ENCODE assay signal across 8 cellular contexts in the genomic region with DNA sequence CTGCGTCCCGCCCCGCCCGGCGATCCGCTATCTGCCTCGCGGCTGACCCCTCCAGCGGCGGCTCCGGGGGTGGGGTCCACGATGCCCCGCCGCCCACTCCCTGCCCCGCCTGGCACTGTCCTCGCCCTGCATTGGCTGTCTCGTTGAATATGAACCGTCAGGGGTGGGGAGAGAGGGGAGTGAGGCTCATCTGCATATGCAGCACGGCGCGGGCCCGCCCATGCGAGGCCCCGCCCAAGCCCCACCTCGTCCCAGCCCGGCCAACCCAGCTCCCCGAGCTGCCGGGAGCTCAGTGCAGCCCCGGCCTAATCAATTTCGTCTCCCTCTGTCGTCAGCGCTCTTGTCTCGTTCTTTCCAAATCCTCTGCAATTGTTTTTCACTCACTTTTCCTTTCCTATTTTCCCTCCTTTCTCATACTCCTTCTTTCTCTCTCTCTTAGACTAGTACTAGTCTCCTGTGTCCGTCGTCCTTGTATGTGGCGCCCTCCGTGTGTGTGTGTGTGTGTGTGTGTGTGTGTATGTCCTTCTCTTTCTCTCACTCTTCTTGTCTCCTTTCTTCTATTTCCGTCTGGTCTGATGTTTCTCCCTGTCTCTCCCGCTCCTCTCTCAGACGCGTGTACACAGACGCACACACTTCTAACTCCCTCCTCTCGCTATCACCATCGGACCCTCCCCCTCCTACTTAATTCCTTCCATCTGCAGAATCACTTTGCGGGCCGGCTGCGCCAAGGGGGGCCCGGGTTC. TPM values are rescaled to one million over a fixed set of nuclear protein-coding genes. Genes with fewer than 3 reads are reported as not detected.
A peak's percentile ranks its signal among the peaks of the same experiment; 100 is the strongest.
DNase-seq lines count a peak whose midpoint lies in the region; ATAC-seq, FAIRE-seq and TF ChIP-seq lines count a peak whose summit lies in the region.

No MANE protein-coding gene starts in this region.

- no peak for TF ChIP-seq POLR2A in GM12892 (IDR thresholded peaks at IDR 0.05; ENCODE audit: low read depth, low read length)

- peaks cover 17% of the 10 kb centered on the region for H3K4me1 ChIP-seq in upper lobe of right lung

- H3K36me3 ChIP-seq in upper lobe of right lung, result no peaks in the 10 kb centered on the region

- H3K36me3 Mint-ChIP-seq in T-helper 17 cell (ENCODE audit: low read depth), result peaks cover 2% of the 10 kb centered on the region
- no peaks in the 10 kb centered on the region for H3K36me3 Mint-ChIP-seq in progenitor cell of endocrine pancreas (ENCODE audit: insufficient read depth)

- TF ChIP-seq CTCF in progenitor cell of endocrine pancreas (IDR thresholded peaks at IDR 0.05; ENCODE audit: unreplicated experiment), result no peak
- no peak for TF ChIP-seq CTCF in upper lobe of right lung (IDR thresholded peaks at IDR 0.05)

- H3K27me3 Mint-ChIP-seq in T-helper 17 cell, result no peaks in the 10 kb centered on the region
- H3K27me3 Mint-ChIP-seq in progenitor cell of endocrine pancreas, result peaks cover 43% of the 10 kb centered on the region

- intact Hi-C loops in left ventricle myocardium superior (cut with micrococcal nuclease) (loop anchor here (10.0 kb wide), 1 partner anchor 51 kb away; no protein-coding TSS in a partner anchor), upper lobe of right lung (cut with DNase I) (no loop called here)

- H3K4me3 Mint-ChIP-seq in T-helper 17 cell (peak overlapping the region; percentile 98), progenitor cell of endocrine pancreas (ENCODE audit: low read depth) (peak overlapping the region; percentile 72)

- peak; percentile 86 for FAIRE-seq in GM12892 (lab: Jason Lieb, UNC)

- no peaks in the 10 kb centered on the region for H3K9me3 Mint-ChIP-seq in progenitor cell of endocrine pancreas (ENCODE audit: low read depth)

- no peaks in the 10 kb centered on the region for H3K9me3 ChIP-seq in T-helper 17 cell (ENCODE audit: control insufficient read depth, low read length, poor library complexity, severe bottlenecking)
- H3K9me3 ChIP-seq in upper lobe of right lung, result no peaks in the 10 kb centered on the region

- H3K27ac ChIP-seq in angular gyrus (ENCODE audit: low read depth, low read length) (peak overlapping the region; percentile 83), upper lobe of right lung (peak overlapping the region; percentile 73)

- peak overlapping the region; percentile 86 for H3K4me3 ChIP-seq in upper lobe of right lung

- H3K27me3 ChIP-seq in upper lobe of right lung, result no peaks in the 10 kb centered on the region

- peak; percentile 95 for DNase-seq in GM12892 (ENCODE audit: insufficient read length)
- peak; percentile 85 for DNase-seq in NCI-H1694 treated with DMSO at 0.1 percent for 48 hours (lab: John Stamatoyannopoulos, UW)
- DNase-seq in T-helper 17 cell, result peak; percentile 82 to 95 (median 90)
- peak; percentile 99 for DNase-seq in left ventricle myocardium superior
- peak; percentile 93 for DNase-seq in progenitor cell of endocrine pancreas (ENCODE audit: low spot score, unreplicated experiment)
- peak; percentile 99 for DNase-seq in upper lobe of right lung

- ATAC-seq in HG02884 (IDR thresholded peaks at IDR 0.05; ENCODE audit: unreplicated experiment) (peak; percentile 95), T-helper 17 cell (peak; percentile 94), left ventricle myocardium superior (peak; percentile 91), upper lobe of right lung (peak; percentile 96)

- H3K4me1 Mint-ChIP-seq in T-helper 17 cell, result peaks cover 25% of the 10 kb centered on the region
- H3K4me1 Mint-ChIP-seq in progenitor cell of endocrine pancreas (ENCODE audit: low read depth), result peaks cover 34% of the 10 kb centered on the region

- peak overlapping the region; percentile 77 for H3K27ac Mint-ChIP-seq in T-helper 17 cell
- peak overlapping the region; percentile 94 for H3K27ac Mint-ChIP-seq in progenitor cell of endocrine pancreas

RNA-seq across cellular contexts. Expression of gene ZCCHC24, which starts 0.5 kb away (rescaled TPM):
- polyA plus RNA-seq in GM12892 (2012; ENCODE audit: missing spikeins), result 0.32 TPM
- total RNA-seq in T-helper 17 cell, result 1 to 10 TPM; 1.1 to 1.3 TPM
- total RNA-seq in left ventricle myocardium superior, result 49.0 TPM
- total RNA-seq in progenitor cell of endocrine pancreas, result 1.3 and 1.6 TPM in 2 replicates
- total RNA-seq in upper lobe of right lung, result 32.4 TPM

Comparison
In these comparisons a context has a peak if more than half of its experiments do, and no peak if none do; other contexts are left out.
1. Peak in every context shown above with its lines: DNase-seq, ATAC-seq, H3K4me3 ChIP-seq and H3K27ac ChIP-seq.
2. RNA of gene ZCCHC24, which starts 0.5 kb away (total RNA-seq): 49.0 TPM in left ventricle myocardium superior (single experiment) and 32.4 TPM in upper lobe of right lung (single experiment); 1.3 to 1.6 TPM in progenitor cell of endocrine pancreas and 1.1 to 1.3 TPM in T-helper 17 cell; every median in the first group is over 10 times any median in the second.